In the genomic region with DNA sequence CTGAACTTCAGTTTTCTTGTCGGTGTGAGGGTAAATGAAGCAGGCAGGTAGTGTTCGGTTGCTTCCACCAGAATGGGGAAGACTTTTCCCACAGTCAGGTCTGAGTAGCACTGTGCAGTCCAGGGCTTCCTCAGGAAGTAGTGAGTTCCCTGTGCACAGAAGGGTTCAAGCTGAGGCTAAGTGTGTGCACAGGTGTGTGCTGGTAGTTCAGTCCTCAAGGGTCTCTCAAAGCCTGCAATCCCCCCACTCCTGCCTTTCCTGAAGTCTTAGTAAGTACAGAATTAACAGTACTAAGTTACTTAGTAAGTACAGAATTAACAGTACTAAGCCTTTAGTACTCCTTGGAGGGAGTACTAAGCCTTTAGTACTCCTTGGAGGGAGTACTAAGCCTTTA, we compare ENCODE assay signal across 12 cellular contexts. TPM values are rescaled to one million over a fixed set of nuclear protein-coding genes. Genes with fewer than 3 reads are reported as not detected.
A peak's percentile ranks its signal among the peaks of the same experiment; 100 is the strongest.
DNase-seq lines count a peak whose midpoint lies in the region; ATAC-seq, FAIRE-seq and TF ChIP-seq lines count a peak whose summit lies in the region.
"Had no signal": no experiment of that assay in that cellular context is flagged by ENCODE, and none has a peak within 500 bp of the region (broad histone marks: within the 10 kb centered on the region; RNA-seq: fewer than 3 reads in every experiment).

No MANE protein-coding gene starts in this region.

- no peak for FAIRE-seq in GM12891 (lab: Jason Lieb, UNC)

- ATAC-seq in left ventricle myocardium superior (peak; percentile 1), GM18502 (IDR thresholded peaks at IDR 0.05; ENCODE audit: poor library complexity, unreplicated experiment) (no peak)
- ATAC-seq: left lobe of liver; stimulated activated naive B cell treated with anti-CD40 and anti-IgM and Interleukin-4, amounts not matched to agents 10 μg/mL and 1 μg/mL and 100 μg/mL, for 72 hours had no signal

- H2AFZ ChIP-seq in osteoblast (ENCODE audit: low read length), result no peak overlapping the region

- no peak overlapping the region for H3K4me2 ChIP-seq in osteoblast (ENCODE audit: insufficient read depth, low read length)

- H3K4me1 ChIP-seq in cardiac muscle cell (ENCODE audit: low read depth) (peaks cover 37% of the 10 kb centered on the region), osteoblast (ENCODE audit: insufficient read depth, low read length) (peaks cover 8% of the 10 kb centered on the region), vagina (peaks cover 33% of the 10 kb centered on the region)

- peak overlapping the region; percentile 41 for H3K4me3 ChIP-seq in cardiac muscle cell
- no peak overlapping the region for H3K4me3 ChIP-seq in osteoblast (ENCODE audit: insufficient read depth, low read length)
- peak overlapping the region; percentile 61 to 78 for H3K4me3 ChIP-seq in vagina

- TF ChIP-seq POLR2A in vagina (IDR thresholded peaks at IDR 0.05), result no peak
- TF ChIP-seq POLR2A in GM12891 (IDR thresholded peaks at IDR 0.05; ENCODE audit: low read depth, low read length), result no peak

- H3K27ac ChIP-seq in cardiac muscle cell, result peak overlapping the region; percentile 45
- H3K27ac ChIP-seq in osteoblast (ENCODE audit: low read depth, low read length), result no peak overlapping the region
- peak overlapping the region; percentile 73 for H3K27ac ChIP-seq in vagina

- TF ChIP-seq CTCF in cardiac muscle cell (IDR thresholded peaks at IDR 0.05; ENCODE audit: low read depth, low read length) (no peak), osteoblast (IDR thresholded peaks at IDR 0.05; ENCODE audit: extremely low read depth, low read depth, low read length) (no peak), vagina (IDR thresholded peaks at IDR 0.05) (no peak)

- no peaks in the 10 kb centered on the region for H3K79me2 ChIP-seq in osteoblast (ENCODE audit: insufficient read depth, low read length)

- no peaks in the 10 kb centered on the region for H4K20me1 ChIP-seq in osteoblast (ENCODE audit: insufficient read depth, low read length)

- no peaks in the 10 kb centered on the region for H3K9me3 ChIP-seq in cardiac muscle cell (ENCODE audit: low read depth)
- H3K9me3 ChIP-seq in osteoblast (ENCODE audit: low read depth, low read length), result no peaks in the 10 kb centered on the region
- no peaks in the 10 kb centered on the region for H3K9me3 ChIP-seq in vagina

- intact Hi-C loops in cardiac septum (cut with DNase I), result loop anchor here (5.0 kb wide), 1 partner anchor 46 kb away; no protein-coding TSS in a partner anchor
- intact Hi-C loops in left ventricle myocardium superior (cut with micrococcal nuclease), result no loop called here
- intact Hi-C loops in vagina (cut with DNase I), result loop anchor here (5.0 kb wide), 1 partner anchor 34 kb away; no protein-coding TSS in a partner anchor

- H3K36me3 ChIP-seq in cardiac muscle cell, result no peaks in the 10 kb centered on the region
- H3K36me3 ChIP-seq in osteoblast (ENCODE audit: insufficient read depth, low read length), result no peaks in the 10 kb centered on the region
- H3K36me3 ChIP-seq in vagina, result no peaks in the 10 kb centered on the region

- DNase-seq in cardiac muscle cell (ENCODE audit: low read depth in 1 of 2, low spot score in 1 of 2), result no peak
- DNase-seq in cardiac septum (ENCODE audit: low spot score), result no peak
- DNase-seq in left ventricle myocardium superior, result no peak
- DNase-seq in osteoblast (ENCODE audit: insufficient read length, low spot score, missing footprints), result peak; percentile 71
- DNase-seq in vagina (ENCODE audit: extremely low spot score in 2 of 2), result no peak
- no peak for DNase-seq in GM12891 (ENCODE audit: insufficient read length, low spot score)
- DNase-seq in middle frontal gyrus (ENCODE audit: extremely low spot score, low spot score), result no peak
- DNase-seq: activated CD4-positive, alpha-beta T cell treated with anti-CD3 and anti-CD28 coated beads, Interleukin-2, amount 50 U/mL, for 1 hour; EL; stimulated activated naive B cell treated with anti-CD40 and anti-IgM and Interleukin-4, amounts not matched to agents 10 μg/mL and 1 μg/mL and 100 μg/mL, for 72 hours had no signal

- H3K27me3 ChIP-seq in cardiac muscle cell (no peaks in the 10 kb centered on the region), osteoblast (ENCODE audit: insufficient read depth, low read length) (peaks cover 45% of the 10 kb centered on the region), vagina (no peaks in the 10 kb centered on the region)

TF ChIP-seq in GM12891, 5 proteins besides CTCF, POLR2A, EP300 and RAD21:
- no peak for TF ChIP-seq POLR2AphosphoS5 (IDR thresholded peaks at IDR 0.05; ENCODE audit: low read depth, low read length)
- TF ChIP-seq TAF1 (IDR thresholded peaks at IDR 0.05; ENCODE audit: low read depth, low read length), result no peak
- TF ChIP-seq SPI1 (IDR thresholded peaks at IDR 0.05; ENCODE audit: low read depth, low read length), result no peak
- no peak for TF ChIP-seq PAX5 (IDR thresholded peaks at IDR 0.05; ENCODE audit: insufficient read depth, low read length, severe bottlenecking)
- no peak for TF ChIP-seq POU2F2 (IDR thresholded peaks at IDR 0.05; ENCODE audit: low read depth, low read length)

RNA-seq across cellular contexts. Expression of gene DAB2IP, which starts 1.4 kb away (rescaled TPM):
- total RNA-seq in cardiac muscle cell (105 TPM in 2 replicates), cardiac septum (60.3 TPM), left ventricle myocardium superior (54.8 TPM), osteoblast (49.2 and 60.8 TPM in 2 replicates), vagina (38.8 TPM)
- 25.7 and 31.7 TPM in 2 replicates for polyA plus RNA-seq in cardiac muscle cell
- 0.33 TPM for polyA plus RNA-seq in GM12891 (2012; ENCODE audit: low read depth, missing spikeins)
